Comparison of ENCODE assay signal across 8 cellular contexts in the genomic region with DNA sequence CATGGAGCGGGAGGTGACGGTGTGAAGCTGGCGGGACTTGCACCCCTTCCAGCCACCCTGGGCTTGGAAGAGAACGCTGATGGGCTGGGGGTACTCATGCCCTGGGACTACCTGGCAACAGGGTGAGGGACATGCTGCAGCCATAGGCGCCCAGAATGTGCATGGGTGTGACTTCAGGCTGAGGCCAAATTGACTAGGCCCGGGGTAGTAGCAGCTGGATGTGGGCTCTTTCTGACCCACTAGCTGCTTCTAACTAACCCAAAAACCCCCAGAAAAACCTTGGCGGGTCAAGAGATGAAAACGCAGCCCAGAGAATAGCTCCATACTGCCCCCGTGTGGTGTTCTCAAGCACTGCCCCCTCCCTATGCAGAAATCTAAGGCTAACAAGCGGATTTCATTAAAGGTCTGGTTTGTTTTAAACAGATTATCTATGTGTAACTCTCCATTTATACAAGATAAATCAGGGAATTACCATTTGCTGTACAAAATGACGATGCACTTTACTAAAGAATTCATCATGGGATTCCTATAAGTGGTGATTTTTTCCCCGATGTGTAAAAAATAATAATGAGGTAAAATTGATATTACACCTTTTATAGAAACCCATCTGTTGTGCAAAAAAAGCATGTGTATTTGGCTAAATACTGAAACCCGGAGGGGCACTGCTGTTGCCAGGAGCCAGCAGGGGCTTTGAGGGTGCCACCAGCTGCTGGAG. TPM values are rescaled to one million over a fixed set of nuclear protein-coding genes. Genes with fewer than 3 reads are reported as not detected.
DNase-seq lines count a peak whose midpoint lies in the region; ATAC-seq, FAIRE-seq and TF ChIP-seq lines count a peak whose summit lies in the region.

No MANE protein-coding gene starts in this region.

- no peak overlapping the region for H3K27ac Mint-ChIP-seq in activated T-helper 17 cell treated with anti-CD3 and anti-CD28 coated beads, Interleukin-2, amount 50 U/mL, for 72 hours

- H3K4me1 Mint-ChIP-seq in activated T-helper 17 cell treated with anti-CD3 and anti-CD28 coated beads, Interleukin-2, amount 50 U/mL, for 72 hours: peaks cover 24% of the 10 kb centered on the region

- H3K4me3 Mint-ChIP-seq in activated T-helper 17 cell treated with anti-CD3 and anti-CD28 coated beads, Interleukin-2, amount 50 U/mL, for 72 hours: peak overlapping the region; percentile 64

- H3K27me3 Mint-ChIP-seq in activated T-helper 17 cell treated with anti-CD3 and anti-CD28 coated beads, Interleukin-2, amount 50 U/mL, for 72 hours: peaks cover 22% of the 10 kb centered on the region

- H3K4me3 ChIP-seq in fibroblast of villous mesenchyme (ENCODE audit: low read depth, low read length): no peak overlapping the region

- ATAC-seq in activated T-helper 17 cell treated with anti-CD3 and anti-CD28 coated beads, Interleukin-2, amount 50 U/mL, for 72 hours (replicated peaks): peak; percentile 33
- no peak for ATAC-seq in GM19463 (IDR thresholded peaks at IDR 0.05; ENCODE audit: unreplicated experiment)

- peaks cover 9% of the 10 kb centered on the region for H3K36me3 Mint-ChIP-seq in activated T-helper 17 cell treated with anti-CD3 and anti-CD28 coated beads, Interleukin-2, amount 50 U/mL, for 72 hours (ENCODE audit: low read depth)

- no peaks in the 10 kb centered on the region for H3K9me3 Mint-ChIP-seq in activated T-helper 17 cell treated with anti-CD3 and anti-CD28 coated beads, Interleukin-2, amount 50 U/mL, for 72 hours

- FAIRE-seq in GM18507 (lab: Jason Lieb, UNC) (peak; percentile 87), urothelium cell line (lab: Jason Lieb, UNC) (no peak)

- peak; percentile 95 for TF ChIP-seq CTCF in fibroblast of villous mesenchyme (IDR thresholded peaks at IDR 0.05; ENCODE audit: insufficient read depth, low read depth, low read length)

- DNase-seq in Ammon's horn (ENCODE audit: low spot score): peak; percentile 66
- DNase-seq in GM18507 (ENCODE audit: extremely low spot score, insufficient read length, low read depth): peak; percentile 58
- DNase-seq in NCI-H82 treated with DMSO at 0.1 percent for 48 hours (lab: John Stamatoyannopoulos, UW; ENCODE audit: unreplicated experiment): peak; percentile 15
- DNase-seq in fibroblast of villous mesenchyme (ENCODE audit: low read depth): peak; percentile 60
- DNase-seq in pons (ENCODE audit: low spot score): peak; percentile 53
- DNase-seq in urothelium cell line (ENCODE audit: low spot score): no peak

RNA-seq across cellular contexts. Expression of gene SMARCD3, which starts 4.2 kb away (rescaled TPM):
- total RNA-seq in activated T-helper 17 cell treated with anti-CD3 and anti-CD28 coated beads, Interleukin-2, amount 50 U/mL, for 72 hours: 10 to 100 TPM in 1 of 2 donors, 1 to 10 TPM in 1; 1.3 to 11.8 TPM
- 32.0 and 49.3 TPM in 2 replicates for total RNA-seq in fibroblast of villous mesenchyme

RNA-seq across cellular contexts. Expression of gene CHPF2, which starts 12.0 kb away (rescaled TPM):
- total RNA-seq in activated T-helper 17 cell treated with anti-CD3 and anti-CD28 coated beads, Interleukin-2, amount 50 U/mL, for 72 hours: 10 to 100 TPM; 31.3 to 36.3 TPM
- total RNA-seq in fibroblast of villous mesenchyme: 80.9 and 90.7 TPM in 2 replicates

RNA-seq across cellular contexts. Expression of gene ABCF2, which starts 17.3 kb away (rescaled TPM):
- 10 to 100 TPM; 26.9 to 55.2 TPM for total RNA-seq in activated T-helper 17 cell treated with anti-CD3 and anti-CD28 coated beads, Interleukin-2, amount 50 U/mL, for 72 hours
- total RNA-seq in fibroblast of villous mesenchyme: 47.7 and 70.0 TPM in 2 replicates

RNA-seq across cellular contexts. Expression of gene H2BK1, which starts 34.0 kb away (rescaled TPM):
- 1 to 10 TPM in 1 of 2 donors, not detected in 1; 1.2 TPM for total RNA-seq in activated T-helper 17 cell treated with anti-CD3 and anti-CD28 coated beads, Interleukin-2, amount 50 U/mL, for 72 hours
- not detected in 2 replicates for total RNA-seq in fibroblast of villous mesenchyme

RNA-seq across cellular contexts. Expression of gene ASB10, which starts 57.3 kb away (rescaled TPM):
- not detected for total RNA-seq in activated T-helper 17 cell treated with anti-CD3 and anti-CD28 coated beads, Interleukin-2, amount 50 U/mL, for 72 hours
- total RNA-seq in fibroblast of villous mesenchyme: not detected in 2 replicates
